1 cellular context compared by ENCODE assay signal in the genomic region with DNA sequence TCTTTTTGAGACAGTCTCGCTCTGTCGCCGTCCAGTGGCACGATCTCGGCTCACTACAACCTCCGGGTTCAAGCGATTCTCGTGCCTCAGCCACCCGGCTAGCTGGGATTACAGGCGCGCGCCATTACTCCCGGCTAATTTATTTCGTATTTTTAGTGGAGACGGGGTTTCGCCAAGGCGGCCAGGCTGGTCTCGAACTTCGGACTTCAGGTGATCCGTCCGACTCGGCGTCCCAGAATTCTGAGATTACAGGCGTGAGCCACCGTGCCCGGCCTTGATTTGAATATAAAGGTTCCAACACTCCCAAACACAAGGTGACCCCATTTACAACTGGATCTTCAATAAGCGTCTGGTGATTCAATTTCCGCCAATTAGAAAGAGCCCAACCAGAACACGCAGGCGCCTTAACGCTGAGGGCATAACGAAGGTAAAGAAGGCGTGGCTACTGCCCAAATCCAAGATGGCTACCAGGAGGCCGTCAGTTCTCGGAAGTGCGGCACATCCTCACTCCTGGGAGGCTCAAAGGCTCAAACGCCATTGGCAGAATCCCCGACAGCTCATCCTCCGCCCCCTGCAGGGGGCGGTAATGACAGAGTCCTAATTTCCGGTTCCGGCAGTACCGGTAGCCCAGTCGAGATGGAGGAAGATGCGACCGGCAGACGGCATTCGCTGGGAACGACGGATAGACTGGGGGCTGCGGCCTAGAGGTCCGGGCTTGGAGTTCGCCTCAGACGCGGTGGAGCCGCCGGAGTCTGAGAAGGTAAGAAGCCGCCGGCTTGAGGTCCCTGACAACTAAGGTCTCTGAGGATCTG.
A peak's percentile ranks its signal among the peaks of the same experiment; 100 is the strongest.
TF ChIP-seq lines count a peak whose summit lies in the region.

A gene with protein sequence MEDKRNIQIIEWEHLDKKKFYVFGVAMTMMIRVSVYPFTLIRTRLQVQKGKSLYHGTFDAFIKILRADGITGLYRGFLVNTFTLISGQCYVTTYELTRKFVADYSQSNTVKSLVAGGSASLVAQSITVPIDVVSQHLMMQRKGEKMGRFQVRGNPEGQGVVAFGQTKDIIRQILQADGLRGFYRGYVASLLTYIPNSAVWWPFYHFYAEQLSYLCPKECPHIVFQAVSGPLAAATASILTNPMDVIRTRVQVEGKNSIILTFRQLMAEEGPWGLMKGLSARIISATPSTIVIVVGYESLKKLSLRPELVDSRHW (plus strand): TSS at position 617 of the 812 bp plus-strand sequence. CDS start 5,744 bp downstream, outside the sequence.

TF ChIP-seq in A549, 52 proteins besides CTCF, POLR2A, EP300 and RAD21 (continued from another document):
- TF ChIP-seq, protein P1, sequence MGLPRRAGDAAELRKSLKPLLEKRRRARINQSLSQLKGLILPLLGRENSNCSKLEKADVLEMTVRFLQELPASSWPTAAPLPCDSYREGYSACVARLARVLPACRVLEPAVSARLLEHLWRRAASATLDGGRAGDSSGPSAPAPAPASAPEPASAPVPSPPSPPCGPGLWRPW (IDR thresholded peaks at IDR 0.05) = no peak
- TF ChIP-seq, protein P2, sequence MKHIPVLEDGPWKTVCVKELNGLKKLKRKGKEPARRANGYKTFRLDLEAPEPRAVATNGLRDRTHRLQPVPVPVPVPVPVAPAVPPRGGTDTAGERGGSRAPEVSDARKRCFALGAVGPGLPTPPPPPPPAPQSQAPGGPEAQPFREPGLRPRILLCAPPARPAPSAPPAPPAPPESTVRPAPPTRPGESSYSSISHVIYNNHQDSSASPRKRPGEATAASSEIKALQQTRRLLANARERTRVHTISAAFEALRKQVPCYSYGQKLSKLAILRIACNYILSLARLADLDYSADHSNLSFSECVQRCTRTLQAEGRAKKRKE (CRISPR knock-in tag; IDR thresholded peaks at IDR 0.05; ENCODE audit: low read depth) = no peak
- TF ChIP-seq, protein P3, sequence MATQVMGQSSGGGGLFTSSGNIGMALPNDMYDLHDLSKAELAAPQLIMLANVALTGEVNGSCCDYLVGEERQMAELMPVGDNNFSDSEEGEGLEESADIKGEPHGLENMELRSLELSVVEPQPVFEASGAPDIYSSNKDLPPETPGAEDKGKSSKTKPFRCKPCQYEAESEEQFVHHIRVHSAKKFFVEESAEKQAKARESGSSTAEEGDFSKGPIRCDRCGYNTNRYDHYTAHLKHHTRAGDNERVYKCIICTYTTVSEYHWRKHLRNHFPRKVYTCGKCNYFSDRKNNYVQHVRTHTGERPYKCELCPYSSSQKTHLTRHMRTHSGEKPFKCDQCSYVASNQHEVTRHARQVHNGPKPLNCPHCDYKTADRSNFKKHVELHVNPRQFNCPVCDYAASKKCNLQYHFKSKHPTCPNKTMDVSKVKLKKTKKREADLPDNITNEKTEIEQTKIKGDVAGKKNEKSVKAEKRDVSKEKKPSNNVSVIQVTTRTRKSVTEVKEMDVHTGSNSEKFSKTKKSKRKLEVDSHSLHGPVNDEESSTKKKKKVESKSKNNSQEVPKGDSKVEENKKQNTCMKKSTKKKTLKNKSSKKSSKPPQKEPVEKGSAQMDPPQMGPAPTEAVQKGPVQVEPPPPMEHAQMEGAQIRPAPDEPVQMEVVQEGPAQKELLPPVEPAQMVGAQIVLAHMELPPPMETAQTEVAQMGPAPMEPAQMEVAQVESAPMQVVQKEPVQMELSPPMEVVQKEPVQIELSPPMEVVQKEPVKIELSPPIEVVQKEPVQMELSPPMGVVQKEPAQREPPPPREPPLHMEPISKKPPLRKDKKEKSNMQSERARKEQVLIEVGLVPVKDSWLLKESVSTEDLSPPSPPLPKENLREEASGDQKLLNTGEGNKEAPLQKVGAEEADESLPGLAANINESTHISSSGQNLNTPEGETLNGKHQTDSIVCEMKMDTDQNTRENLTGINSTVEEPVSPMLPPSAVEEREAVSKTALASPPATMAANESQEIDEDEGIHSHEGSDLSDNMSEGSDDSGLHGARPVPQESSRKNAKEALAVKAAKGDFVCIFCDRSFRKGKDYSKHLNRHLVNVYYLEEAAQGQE (IDR thresholded peaks at IDR 0.05) = no peak
- TF ChIP-seq, protein P4, sequence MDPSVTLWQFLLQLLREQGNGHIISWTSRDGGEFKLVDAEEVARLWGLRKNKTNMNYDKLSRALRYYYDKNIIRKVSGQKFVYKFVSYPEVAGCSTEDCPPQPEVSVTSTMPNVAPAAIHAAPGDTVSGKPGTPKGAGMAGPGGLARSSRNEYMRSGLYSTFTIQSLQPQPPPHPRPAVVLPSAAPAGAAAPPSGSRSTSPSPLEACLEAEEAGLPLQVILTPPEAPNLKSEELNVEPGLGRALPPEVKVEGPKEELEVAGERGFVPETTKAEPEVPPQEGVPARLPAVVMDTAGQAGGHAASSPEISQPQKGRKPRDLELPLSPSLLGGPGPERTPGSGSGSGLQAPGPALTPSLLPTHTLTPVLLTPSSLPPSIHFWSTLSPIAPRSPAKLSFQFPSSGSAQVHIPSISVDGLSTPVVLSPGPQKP (IDR thresholded peaks at IDR 0.05; ENCODE audit: low read depth, low read length) = no peak
- TF ChIP-seq JUNB (IDR thresholded peaks at IDR 0.05) (no peak), ZSCAN20 (CRISPR knock-in tag; IDR thresholded peaks at IDR 0.05) (no peak), FOXS1 (CRISPR knock-in tag; IDR thresholded peaks at IDR 0.05) (no peak), EHMT2 (IDR thresholded peaks at IDR 0.05; ENCODE audit: low read depth) (no peak), HOXB5 (CRISPR knock-in tag; IDR thresholded peaks at IDR 0.05) (no peak), KDM5A (IDR thresholded peaks at IDR 0.05) (peak; percentile 79), RARB (CRISPR knock-in tag; IDR thresholded peaks at IDR 0.05) (no peak), FOSB (CRISPR knock-in tag; IDR thresholded peaks at IDR 0.05) (no peak), FOSL2 (IDR thresholded peaks at IDR 0.05) (no peak), FOSL2 (CRISPR knock-in tag; IDR thresholded peaks at IDR 0.05) (peak; percentile 21; the same call in 1 of the 2 replicates), SREBF2 (IDR thresholded peaks at IDR 0.05) (no peak; the same call in 1 of the 2 replicates), TFCP2L1 (CRISPR knock-in tag; IDR thresholded peaks at IDR 0.05) (no peak), JUN (IDR thresholded peaks at IDR 0.05) (peak; percentile 67 to 74; a peak in 3 of 5 replicates), POLR2AphosphoS2 (conservative IDR thresholded peaks at IDR 0.05; ENCODE audit: low read length) (no peak)
